In genomic region chr17:69744512-69745098, GRCh38 we compare ENCODE assay signal across 16 cellular contexts.
DNase-seq lines count a peak whose midpoint lies in the region; ATAC-seq, FAIRE-seq and TF ChIP-seq lines count a peak whose summit lies in the region.
"Had no signal": no experiment of that assay in that cellular context is flagged by ENCODE, and none has a peak within 500 bp of the region (broad histone marks: within the 10 kb centered on the region; RNA-seq: fewer than 3 reads in every experiment).

No MANE protein-coding gene starts in this region.

- H3K9me3 ChIP-seq in HCT116 (ENCODE audit: control insufficient read depth in 1 of 2, insufficient read depth in 1 of 2, low read depth in 1 of 2, low read length in 2 of 2) (peaks cover 3 to 4% of the 10 kb centered on the region in 2 experiments; a peak in 2 of 4 replicates), astrocyte (ENCODE audit: insufficient read depth, low read depth, low read length) (no peaks in the 10 kb centered on the region), upper lobe of right lung (no peaks in the 10 kb centered on the region)

- intact Hi-C loops in HCT116 (cut with micrococcal nuclease) (no loop called here), sciatic nerve (cut with DNase I) (no loop called here), upper lobe of right lung (cut with DNase I) (no loop called here)

- H3K9ac ChIP-seq in HCT116 (ENCODE audit: low read length): no peak overlapping the region
- no peak overlapping the region for H3K9ac ChIP-seq in astrocyte (ENCODE audit: low read length)
- H3K9ac ChIP-seq: BLaER1 treated with 17β-estradiol and CSF1 and Interleukin-3, amounts not matched to agents 10 nM and 100 nM had no signal

- H3K27ac ChIP-seq in HCT116 (ENCODE audit: low read depth, low read length) (no peak overlapping the region), astrocyte (ENCODE audit: low read depth, low read length) (no peak overlapping the region), upper lobe of right lung (no peak overlapping the region)
- H3K27ac ChIP-seq: BLaER1 treated with 17β-estradiol and CSF1 and Interleukin-3, amounts not matched to agents 10 nM and 100 nM had no signal

- no TSS peak for BruUV-seq in HCT116 (replicated peaks; lab: Mats Ljungman, UMichigan)

- no peak overlapping the region for H3K4me3 Mint-ChIP-seq in astrocyte (ENCODE audit: unreplicated experiment)
- H3K4me3 Mint-ChIP-seq: B cell; CD8-positive, alpha-beta T cell; H9 had no signal

- POLR2A ChIA-PET in HCT116 (lab: Charles Lee): no interaction called here

- ATAC-seq in HCT116: no peak
- ATAC-seq in sciatic nerve: peak; percentile 99
- ATAC-seq in upper lobe of right lung: peak; percentile 26
- no peak for ATAC-seq in GM21825 (IDR thresholded peaks at IDR 0.05; ENCODE audit: unreplicated experiment)
- no peak for ATAC-seq in HG03045 (IDR thresholded peaks at IDR 0.05; ENCODE audit: unreplicated experiment)
- ATAC-seq in GM18511 (IDR thresholded peaks at IDR 0.05; ENCODE audit: unreplicated experiment): no peak
- ATAC-seq: CD8-positive, alpha-beta T cell had no signal

- RAD21 ChIA-PET in HCT116 (lab: Charles Lee; ENCODE audit: low non-redundant PET in 1 of 2, low total read pairs in 2 of 2, uncharacterized antibody in 2 of 2, unreplicated experiment in 2 of 2): no interaction called here

- TF ChIP-seq POLR2A in HCT116 (IDR thresholded peaks at IDR 0.05; ENCODE audit: borderline replicate concordance, extremely low read depth, insufficient read depth, insufficient read length): no peak

- no peak overlapping the region for H3K27ac Mint-ChIP-seq in astrocyte (ENCODE audit: unreplicated experiment)
- H3K27ac Mint-ChIP-seq: B cell; CD8-positive, alpha-beta T cell; H9 had no signal

- H3K4me1 Mint-ChIP-seq in astrocyte (ENCODE audit: low read depth, unreplicated experiment): no peaks in the 10 kb centered on the region
- H3K4me1 Mint-ChIP-seq: B cell, H9 had no signal

- H4K20me1 ChIP-seq in HCT116 (ENCODE audit: insufficient read depth) (no peaks in the 10 kb centered on the region), astrocyte (ENCODE audit: insufficient read depth, low read length) (no peaks in the 10 kb centered on the region)
- H4K20me1 ChIP-seq: BLaER1 treated with 17β-estradiol and CSF1 and Interleukin-3, amounts not matched to agents 10 nM and 100 nM had no signal

- TF ChIP-seq CTCF in HCT116 (IDR thresholded peaks at IDR 0.05 in 2 of 3, conservative IDR thresholded peaks at IDR 0.05 in 1 of 3; ENCODE audit: borderline replicate concordance in 1 of 3, insufficient read depth in 1 of 3, low read depth in 2 of 3, low read length in 2 of 3) (no peak), astrocyte (IDR thresholded peaks at IDR 0.05; ENCODE audit: insufficient read depth, low read depth, low read length) (no peak), upper lobe of right lung (IDR thresholded peaks at IDR 0.05) (no peak)

- H3K27me3 Mint-ChIP-seq in astrocyte (ENCODE audit: low read depth, unreplicated experiment): no peaks in the 10 kb centered on the region
- H3K27me3 Mint-ChIP-seq: B cell had no signal

- H3K36me3 Mint-ChIP-seq in astrocyte (ENCODE audit: low read depth, unreplicated experiment): no peaks in the 10 kb centered on the region
- H3K36me3 Mint-ChIP-seq: CD8-positive, alpha-beta T cell had no signal

- H3K4me3 ChIP-seq in HCT116 (replicated peaks in 1 of 2; ENCODE audit: low read depth in 1 of 2, low read length in 2 of 2) (no peak overlapping the region), astrocyte (ENCODE audit: insufficient read depth, low read depth, low read length) (no peak overlapping the region), upper lobe of right lung (no peak overlapping the region)
- H3K4me3 ChIP-seq: BLaER1 treated with 17β-estradiol and CSF1 and Interleukin-3, amounts not matched to agents 10 nM and 100 nM had no signal

- H3K79me2 ChIP-seq in HCT116 (ENCODE audit: insufficient read depth, low read length) (no peaks in the 10 kb centered on the region), astrocyte (ENCODE audit: insufficient read depth, low read length) (no peaks in the 10 kb centered on the region)

- H3K4me1 ChIP-seq in HCT116 (ENCODE audit: control insufficient read depth in 1 of 2, insufficient read depth in 2 of 2, low read length in 2 of 2): no peaks in the 10 kb centered on the region
- H3K4me1 ChIP-seq in astrocyte (ENCODE audit: insufficient read depth, low read length): no peaks in the 10 kb centered on the region
- H3K4me1 ChIP-seq in upper lobe of right lung: no peaks in the 10 kb centered on the region
- H3K4me1 ChIP-seq: BLaER1 treated with 17β-estradiol and CSF1 and Interleukin-3, amounts not matched to agents 10 nM and 100 nM had no signal

- H3K4me2 ChIP-seq in HCT116 (ENCODE audit: low read length) (no peak overlapping the region), astrocyte (ENCODE audit: low read length) (no peak overlapping the region)
- H3K4me2 ChIP-seq: BLaER1 treated with 17β-estradiol and CSF1 and Interleukin-3, amounts not matched to agents 10 nM and 100 nM had no signal

- H3K27me3 ChIP-seq in HCT116 (ENCODE audit: insufficient read depth, low read length) (no peaks in the 10 kb centered on the region), astrocyte (ENCODE audit: insufficient read depth, low read length) (no peaks in the 10 kb centered on the region), upper lobe of right lung (no peaks in the 10 kb centered on the region)
- H3K27me3 ChIP-seq: BLaER1 treated with 17β-estradiol and CSF1 and Interleukin-3, amounts not matched to agents 10 nM and 100 nM had no signal

- FAIRE-seq in astrocyte (lab: Jason Lieb, UNC): no peak
- FAIRE-seq: H1 had no signal

- H3K9me2 ChIP-seq in HCT116 (ENCODE audit: insufficient read depth): no peaks in the 10 kb centered on the region

- TF ChIP-seq RAD21 in HCT116 (IDR thresholded peaks at IDR 0.05; ENCODE audit: low read depth): no peak

- H2AFZ ChIP-seq in HCT116 (ENCODE audit: low read depth, low read length, poor library complexity, severe bottlenecking) (no peak overlapping the region), astrocyte (ENCODE audit: low read depth, low read length) (peak overlapping the region; percentile 39)

- CTCF ChIA-PET in HCT116 (lab: Charles Lee): no interaction called here

- H3K9me3 Mint-ChIP-seq in astrocyte (ENCODE audit: unreplicated experiment): no peaks in the 10 kb centered on the region

- DNase-seq in HCT116 (ENCODE audit: low read depth, low spot score) (no peak), astrocyte (ENCODE audit: low read depth) (no peak), sciatic nerve (ENCODE audit: low spot score) (peak; percentile 64), upper lobe of right lung (no peak)
- DNase-seq: 8988T; Calu3; CD8-positive, alpha-beta T cell; DMS79 treated with DMSO at 0.1 percent for 48 hours; GF-D8; H9 had no signal

- no peaks in the 10 kb centered on the region for H3K36me3 ChIP-seq in HCT116 (ENCODE audit: control insufficient read depth in 1 of 2, insufficient read depth in 2 of 2, low read length in 2 of 2)
- no peaks in the 10 kb centered on the region for H3K36me3 ChIP-seq in astrocyte (ENCODE audit: insufficient read depth, low read length)
- H3K36me3 ChIP-seq in upper lobe of right lung: no peaks in the 10 kb centered on the region
- H3K36me3 ChIP-seq: BLaER1 treated with 17β-estradiol and CSF1 and Interleukin-3, amounts not matched to agents 10 nM and 100 nM had no signal

TF ChIP-seq in HCT116, 20 proteins besides CTCF, POLR2A, EP300 and RAD21:
- TF ChIP-seq ZFX (IDR thresholded peaks at IDR 0.05): 0 out of 2 replicates have a peak, but pooled peaks have one; percentile 13
- no peak for TF ChIP-seq YY1 (IDR thresholded peaks at IDR 0.05; ENCODE audit: extremely low read depth, insufficient replicate concordance, low read depth, low read length)

Comparison
In these comparisons a context has a peak if more than half of its experiments do, and no peak if none do; other contexts are left out.
1. ATAC-seq: peak in sciatic nerve (single experiment) and upper lobe of right lung (single experiment); none in HCT116 (single experiment), GM21825 (single experiment), HG03045 (single experiment) and GM18511 (single experiment).